28 cellular contexts compared by ENCODE assay signal in the genomic region with DNA sequence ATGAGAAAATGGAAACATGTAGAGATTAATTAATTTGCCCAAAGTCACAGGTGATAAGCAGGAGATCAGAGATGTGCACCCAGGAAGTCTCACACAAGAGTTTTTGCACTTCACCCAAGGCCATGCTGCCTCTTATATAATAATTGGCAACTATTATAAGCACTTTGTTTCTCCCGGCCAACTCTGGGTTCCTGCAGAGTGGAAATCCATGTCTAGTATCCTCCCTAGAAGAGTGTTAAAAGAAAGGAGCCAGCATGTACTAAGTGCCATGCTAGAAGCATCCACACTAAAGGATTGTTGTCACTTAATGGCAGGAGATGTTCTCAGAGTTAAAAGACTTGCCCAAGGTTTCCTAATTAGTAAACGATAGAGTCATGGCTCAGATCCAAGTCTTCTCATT.
"Had no signal": no experiment of that assay in that cellular context is flagged by ENCODE, and none has a peak within 500 bp of the region (broad histone marks: within the 10 kb centered on the region; RNA-seq: fewer than 3 reads in every experiment).

No MANE protein-coding gene starts in this region.

- DNase-seq: hippocampal formation; kidney glomerular epithelial cell; left colon; left lung; lower lobe of right lung; mammary epithelial cell; mesenchymal stem cell; naive thymus-derived CD8-positive, alpha-beta T cell; nucleus accumbens; pancreas; posterior cingulate gyrus; retina; right cardiac atrium; stimulated activated CD4-positive, alpha-beta T cell treated with anti-CD3 and anti-CD28 coated beads, Interleukin-12 subunit alpha, Interleukin-12 subunit beta, amount 100 ng/mL, for 4 hours; stimulated activated CD4-positive, alpha-beta T cell treated with anti-CD3 and anti-CD28 coated beads, Interleukin-15, amount 100 ng/mL, for 24 hours; stimulated activated CD4-positive, alpha-beta T cell treated with anti-CD3 and anti-CD28 coated beads, Interleukin-2, amount 100 ng/mL, for 24 hours; stimulated activated CD4-positive, alpha-beta T cell treated with anti-CD3 and anti-CD28 coated beads, Interleukin-4, amount 100 ng/mL, for 1 hour; stimulated activated naive B cell treated with anti-CD40 and anti-IgM and Interleukin-4, amounts not matched to agents 10 μg/mL and 1 μg/mL and 100 μg/mL, for 72 hours; stimulated activated naive CD8-positive, alpha-beta T cell treated with anti-CD3 and anti-CD28 coated beads, Interleukin-15, Interleukin-2, amounts not matched to agents 100 U/mL and 50 U/mL, for 24 hours; stomach; testis; thyroid gland; transverse colon; upper lobe of left lung had no signal

- H3K27ac ChIP-seq: left lung, lower lobe of right lung, pancreas, prostate gland, skin epidermis, stomach, testis, thyroid gland, transverse colon, upper lobe of left lung, vagina had no signal

- H3K9me3 ChIP-seq: left lung, lower lobe of right lung, pancreas, prostate gland, stomach, testis, thyroid gland, transverse colon, upper lobe of left lung, vagina had no signal

- H3K4me3 ChIP-seq: left lung, lower lobe of right lung, pancreas, prostate gland, skin epidermis, stomach, testis, thyroid gland, transverse colon, upper lobe of left lung, vagina had no signal

- H3K27me3 ChIP-seq: left lung, pancreas, stomach, testis, thyroid gland, transverse colon, upper lobe of left lung, vagina had no signal

- H3K4me1 ChIP-seq: left lung, lower lobe of right lung, pancreas, prostate gland, testis, thyroid gland, transverse colon, upper lobe of left lung, vagina had no signal

- ATAC-seq: left colon; left lung; lower lobe of right lung; naive thymus-derived CD8-positive, alpha-beta T cell; pancreas; sciatic nerve; stimulated activated naive B cell treated with anti-CD40 and anti-IgM and Interleukin-4, amounts not matched to agents 10 μg/mL and 1 μg/mL and 100 μg/mL, for 72 hours; stimulated activated naive CD8-positive, alpha-beta T cell treated with anti-CD3 and anti-CD28 coated beads, Interleukin-15, Interleukin-2, amounts not matched to agents 100 U/mL and 50 U/mL, for 24 hours had no signal

- H3K36me3 ChIP-seq: left lung, lower lobe of right lung, pancreas, prostate gland, stomach, thyroid gland, transverse colon, upper lobe of left lung, vagina had no signal
